In the genomic region with DNA sequence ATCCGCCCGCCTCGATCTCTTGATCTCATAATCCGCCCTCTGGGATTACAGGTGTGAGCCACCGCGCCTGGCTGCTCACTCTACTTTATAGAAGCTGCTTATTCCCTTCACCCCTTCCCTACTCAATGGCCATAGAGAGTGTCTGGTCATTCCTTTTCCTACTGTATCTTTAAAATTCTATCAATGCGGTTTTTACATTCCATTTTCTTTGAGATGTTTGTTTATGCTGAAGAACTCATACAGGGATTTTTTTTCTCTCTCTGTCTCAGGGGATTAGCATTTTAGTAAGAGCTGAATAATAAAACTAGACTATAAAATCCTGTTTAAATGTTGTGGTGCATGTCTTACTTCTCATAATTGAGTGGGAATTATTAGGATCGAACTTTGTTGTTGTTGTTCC, we compare ENCODE assay signal across 23 cellular contexts.
A peak's percentile ranks its signal among the peaks of the same experiment; 100 is the strongest.
DNase-seq lines count a peak whose midpoint lies in the region; ATAC-seq and TF ChIP-seq lines count a peak whose summit lies in the region.
"Had no signal": no experiment of that assay in that cellular context is flagged by ENCODE, and none has a peak within 500 bp of the region (broad histone marks: within the 10 kb centered on the region; RNA-seq: fewer than 3 reads in every experiment).

No MANE protein-coding gene starts in this region.

- DNase-seq in SJSA1 (ENCODE audit: low read depth in 1 of 2, low spot score in 2 of 2) (peak in 1 of 2 experiments; percentile 44), adipocyte (ENCODE audit: low read depth) (peak; percentile 59), fibroblast of mammary gland (ENCODE audit: low read depth) (peak; percentile 10), osteoblast (ENCODE audit: insufficient read length, low spot score, missing footprints) (no peak), ACHN (no peak), stomach (no peak)
- DNase-seq in activated effector memory CD4-positive, alpha-beta T cell treated with anti-CD3 and anti-CD28 coated beads, Interleukin-2, amount 50 U/mL, for 16 hours, result no peak
- DNase-seq: BE2C; Calu3; DMS153; GM23248; H9; KBM-7; MV-4-11; NCI-H1105; NCI-H1436 treated with DMSO at 0.1 percent for 48 hours; NCI-H187 treated with DMSO at 0.1 percent for 48 hours; NCI-H2171 treated with DMSO at 0.1 percent for 48 hours; NCI-H524; NCI-H748 treated with DMSO at 0.1 percent for 48 hours; NK-92 treated with Interleukin-12 subunit alpha and Interleukin-12 subunit beta, amount 100 ng/mL, for 24 hours; PC-3 had no signal

- H3K36me3 ChIP-seq in SJSA1 (no peaks in the 10 kb centered on the region), adipocyte (ENCODE audit: control insufficient read depth, insufficient read depth, low read length, severe bottlenecking) (no peaks in the 10 kb centered on the region), osteoblast (ENCODE audit: insufficient read depth, low read length) (no peaks in the 10 kb centered on the region), stomach (no peaks in the 10 kb centered on the region)
- H3K36me3 ChIP-seq: BE2C had no signal

- H3K9me3 ChIP-seq in SJSA1 (replicated peaks) (no peaks in the 10 kb centered on the region), adipocyte (ENCODE audit: control insufficient read depth, low read length) (no peaks in the 10 kb centered on the region), osteoblast (ENCODE audit: low read depth, low read length) (no peaks in the 10 kb centered on the region), stomach (no peaks in the 10 kb centered on the region)
- H3K9me3 ChIP-seq: BE2C had no signal

- H2AFZ ChIP-seq in osteoblast (ENCODE audit: low read length), result no peak overlapping the region
- H2AFZ ChIP-seq: GM23248 had no signal

- H3K4me1 ChIP-seq in SJSA1 (replicated peaks), result peaks cover 30% of the 10 kb centered on the region
- peaks cover 13% of the 10 kb centered on the region for H3K4me1 ChIP-seq in adipocyte (ENCODE audit: control insufficient read depth, insufficient read depth, low read length)
- peaks cover 4% of the 10 kb centered on the region for H3K4me1 ChIP-seq in osteoblast (ENCODE audit: insufficient read depth, low read length)
- peaks cover 0 to under 1% (median 0%) of the 10 kb centered on the region in 4 donors for H3K4me1 ChIP-seq in stomach
- H3K4me1 ChIP-seq: BE2C had no signal

- no peaks in the 10 kb centered on the region for H4K20me1 ChIP-seq in osteoblast (ENCODE audit: insufficient read depth, low read length)

- H3K27ac ChIP-seq in SJSA1, result peak overlapping the region; percentile 12; the same call in 1 of the 2 replicates
- H3K27ac ChIP-seq in osteoblast (ENCODE audit: low read depth, low read length), result no peak overlapping the region
- no peak overlapping the region for H3K27ac ChIP-seq in stomach
- H3K27ac ChIP-seq: GM23248 had no signal

- no peak for ATAC-seq in GM18907 (IDR thresholded peaks at IDR 0.05; ENCODE audit: unreplicated experiment)
- ATAC-seq: PC-3 had no signal

- in situ Hi-C loops in ACHN (cut with HindIII; ENCODE audit: low pct_ligation_motif_present, low pct_unique_long_range_greater_than_20kb, low sequenced_read_pairs), result no loop called here

- TF ChIP-seq EP300 in stomach (IDR thresholded peaks at IDR 0.05), result no peak

- no peaks in the 10 kb centered on the region for H3K79me2 ChIP-seq in osteoblast (ENCODE audit: insufficient read depth, low read length)

- intact Hi-C loops in stomach (cut with DNase I; ENCODE audit: low total_unique reads), result no loop called here

- peak overlapping the region; percentile 34 for H3K4me2 ChIP-seq in osteoblast (ENCODE audit: insufficient read depth, low read length)

- no peak overlapping the region for H3K4me3 ChIP-seq in SJSA1
- no peak overlapping the region for H3K4me3 ChIP-seq in adipocyte (ENCODE audit: low read length)
- no peak overlapping the region for H3K4me3 ChIP-seq in fibroblast of mammary gland (ENCODE audit: control insufficient read depth, low read depth, low read length)
- no peak overlapping the region for H3K4me3 ChIP-seq in osteoblast (ENCODE audit: insufficient read depth, low read length)
- no peak overlapping the region for H3K4me3 ChIP-seq in stomach
- H3K4me3 ChIP-seq: GM23248 had no signal

- 89 to 94% (median 93%) methylated on average over 8 of the region's 8 CpGs for WGBS in stomach, 5 donors

- no peak overlapping the region for H3K9ac ChIP-seq in adipocyte (ENCODE audit: low read length)
- H3K9ac ChIP-seq: GM23248 had no signal

- TF ChIP-seq POLR2A in stomach (IDR thresholded peaks at IDR 0.05), result no peak

- TF ChIP-seq CTCF in fibroblast of mammary gland (conservative IDR thresholded peaks at IDR 0.05; ENCODE audit: control insufficient read depth, insufficient read depth, low read depth, low read length) (no peak), osteoblast (IDR thresholded peaks at IDR 0.05; ENCODE audit: extremely low read depth, low read depth, low read length) (no peak), stomach (IDR thresholded peaks at IDR 0.05) (no peak)

- H3K27me3 ChIP-seq in SJSA1 (replicated peaks), result no peaks in the 10 kb centered on the region
- H3K27me3 ChIP-seq in adipocyte (replicated peaks; ENCODE audit: control insufficient read depth, insufficient read depth, low read length), result no peaks in the 10 kb centered on the region
- H3K27me3 ChIP-seq in osteoblast (ENCODE audit: insufficient read depth, low read length), result no peaks in the 10 kb centered on the region
- H3K27me3 ChIP-seq in stomach, result no peaks in the 10 kb centered on the region
- H3K27me3 ChIP-seq: BE2C had no signal

Comparison
In these comparisons a context has a peak if more than half of its experiments do, and no peak if none do; other contexts are left out.
1. DNase-seq: peak in adipocyte (single experiment) and fibroblast of mammary gland (single experiment); none in osteoblast (single experiment), ACHN (single experiment), stomach (single experiment) and activated effector memory CD4-positive, alpha-beta T cell treated with anti-CD3 and anti-CD28 coated beads, Interleukin-2, amount 50 U/mL, for 16 hours (single experiment).